In genomic region chr10:47247190-47248059, GRCh38 we compare ENCODE assay signal across 28 cellular contexts. TPM values are rescaled to one million over a fixed set of nuclear protein-coding genes. Genes with fewer than 3 reads are reported as not detected.
"Had no signal": no experiment of that assay in that cellular context is flagged by ENCODE, and none has a peak within 500 bp of the region (broad histone marks: within the 10 kb centered on the region; RNA-seq: fewer than 3 reads in every experiment).

No MANE protein-coding gene starts in this region.

- DNase-seq: activated CD4-positive, alpha-beta T cell treated with anti-CD3 and anti-CD28 coated beads, Interleukin-2, amount 50 U/mL, for 1 hour; activated CD8-positive, alpha-beta T cell treated with anti-CD3 and anti-CD28 coated beads for 36 hours; activated gamma-delta T cell; activated naive CD4-positive, alpha-beta T cell treated with anti-CD3 and anti-CD28 coated beads, Interleukin-2, amount 10 ng/mL, durations not matched to agents 7 days and 5 days; activated naive CD8-positive, alpha-beta T cell treated with anti-CD3 and anti-CD28 coated beads, Interleukin-2, amount 10 ng/mL, durations not matched to agents 7 days and 5 days; activated T-cell treated with anti-CD3 and anti-CD28 coated beads, Interleukin-2, amount 50 U/mL, for 1 hour; cortex of kidney; effector memory CD8-positive, alpha-beta T cell; foreskin fibroblast; hippocampal formation; kidney; left colon; midbrain; stimulated activated CD4-positive, alpha-beta T cell treated with anti-CD3 and anti-CD28 coated beads, Interleukin-15, amount 100 ng/mL, for 24 hours; stimulated activated naive CD4-positive, alpha-beta T cell; T-helper 2 cell; tibial artery had no signal

- H3K9me3 ChIP-seq: ascending aorta, suprapubic skin, tibial artery had no signal

- H3K4me1 Mint-ChIP-seq: brain, neural crest cell had no signal

- H3K27ac ChIP-seq: ascending aorta, cardiac muscle cell, suprapubic skin, tibial artery had no signal

- H3K27ac Mint-ChIP-seq: activated CD8-positive, alpha-beta T cell treated with anti-CD3 and anti-CD28 coated beads for 36 hours; activated naive CD4-positive, alpha-beta T cell treated with anti-CD3 and anti-CD28 coated beads, Interleukin-2, amount 10 ng/mL, durations not matched to agents 7 days and 5 days; activated naive CD8-positive, alpha-beta T cell treated with anti-CD3 and anti-CD28 coated beads, Interleukin-2, amount 10 ng/mL, durations not matched to agents 7 days and 5 days; activated T-helper 1 cell treated with anti-CD3 and anti-CD28 coated beads, Interleukin-12 subunit alpha, Interleukin-12 subunit beta, Interleukin-2, Interleukin-4 antibody, amounts not matched to agents 30 ng/mL and 10 ng/mL and 1 ng/mL, durations not matched to agents 14 hours and 24 hours and 36 hours; brain; effector memory CD8-positive, alpha-beta T cell; WTC11 had no signal

- H3K4me3 ChIP-seq: ascending aorta, cardiac muscle cell, smooth muscle cell, suprapubic skin, tibial artery had no signal

- H3K36me3 Mint-ChIP-seq: activated naive CD4-positive, alpha-beta T cell treated with anti-CD3 and anti-CD28 coated beads, Interleukin-2, amount 10 ng/mL, durations not matched to agents 7 days and 5 days; activated naive CD8-positive, alpha-beta T cell treated with anti-CD3 and anti-CD28 coated beads, Interleukin-2, amount 10 ng/mL, durations not matched to agents 7 days and 5 days; brain; naive thymus-derived CD8-positive, alpha-beta T cell; WTC11 had no signal

- H3K4me3 Mint-ChIP-seq: activated CD8-positive, alpha-beta T cell treated with anti-CD3 and anti-CD28 coated beads for 36 hours; activated naive CD4-positive, alpha-beta T cell treated with anti-CD3 and anti-CD28 coated beads, Interleukin-2, amount 10 ng/mL, durations not matched to agents 7 days and 5 days; activated naive CD8-positive, alpha-beta T cell treated with anti-CD3 and anti-CD28 coated beads, Interleukin-2, amount 10 ng/mL, durations not matched to agents 7 days and 5 days; activated T-helper 1 cell treated with anti-CD3 and anti-CD28 coated beads, Interleukin-12 subunit alpha, Interleukin-12 subunit beta, Interleukin-2, Interleukin-4 antibody, amounts not matched to agents 30 ng/mL and 10 ng/mL and 1 ng/mL, durations not matched to agents 14 hours and 24 hours and 36 hours; brain; effector memory CD8-positive, alpha-beta T cell; naive thymus-derived CD8-positive, alpha-beta T cell; neural crest cell; WTC11 had no signal

- H3K4me2 ChIP-seq: smooth muscle cell had no signal

- H3K27me3 ChIP-seq: ascending aorta, cardiac muscle cell, suprapubic skin, tibial artery had no signal

- H3K9me3 Mint-ChIP-seq: activated CD8-positive, alpha-beta T cell treated with anti-CD3 and anti-CD28 coated beads for 36 hours; activated naive CD4-positive, alpha-beta T cell treated with anti-CD3 and anti-CD28 coated beads, Interleukin-2, amount 10 ng/mL, durations not matched to agents 7 days and 5 days; activated naive CD8-positive, alpha-beta T cell treated with anti-CD3 and anti-CD28 coated beads, Interleukin-2, amount 10 ng/mL, durations not matched to agents 7 days and 5 days; activated T-helper 1 cell treated with anti-CD3 and anti-CD28 coated beads, Interleukin-12 subunit alpha, Interleukin-12 subunit beta, Interleukin-2, Interleukin-4 antibody, amounts not matched to agents 30 ng/mL and 10 ng/mL and 1 ng/mL, durations not matched to agents 14 hours and 24 hours and 36 hours; effector memory CD8-positive, alpha-beta T cell; naive thymus-derived CD8-positive, alpha-beta T cell; neural crest cell; WTC11 had no signal

- H3K36me3 ChIP-seq: ascending aorta, cardiac muscle cell, suprapubic skin, tibial artery had no signal

- H3K27me3 Mint-ChIP-seq: activated CD8-positive, alpha-beta T cell treated with anti-CD3 and anti-CD28 coated beads for 36 hours; activated naive CD8-positive, alpha-beta T cell treated with anti-CD3 and anti-CD28 coated beads, Interleukin-2, amount 10 ng/mL, durations not matched to agents 7 days and 5 days; naive thymus-derived CD8-positive, alpha-beta T cell had no signal

RNA-seq across cellular contexts. Expression of gene GDF10, which starts 52.6 kb away (rescaled TPM):
- total RNA-seq: endothelial cell of umbilical vein, renal cortical epithelial cell had no signal
- polyA plus RNA-seq: endothelial cell of umbilical vein had no signal
